In the genomic region with DNA sequence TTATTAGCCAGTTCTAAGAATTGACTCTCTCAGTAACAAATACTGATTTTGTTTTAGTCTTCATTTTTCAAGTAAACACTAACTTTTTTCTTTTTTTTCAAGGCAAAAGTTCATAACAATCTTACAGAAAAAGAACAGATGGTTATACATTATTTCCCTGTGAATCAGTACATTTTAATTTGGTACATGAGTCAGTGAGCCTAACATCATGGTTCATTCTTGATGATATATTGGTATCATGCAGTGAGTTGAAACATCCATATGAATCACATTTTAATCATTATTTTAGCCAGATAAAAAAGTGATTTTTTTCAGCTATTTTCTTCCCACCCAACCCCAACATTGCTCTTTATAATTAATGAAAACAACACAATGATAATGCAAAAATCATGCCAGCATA, we compare ENCODE assay signal across 20 cellular contexts.
"Had no signal": no experiment of that assay in that cellular context is flagged by ENCODE, and none has a peak within 500 bp of the region (broad histone marks: within the 10 kb centered on the region; RNA-seq: fewer than 3 reads in every experiment).

No MANE protein-coding gene starts in this region.

- H3K27me3 Mint-ChIP-seq: activated CD4-positive, alpha-beta memory T cell treated with anti-CD3 and anti-CD28 coated beads, Interleukin-2, amount 10 ng/mL, durations not matched to agents 7 days and 5 days; activated naive CD4-positive, alpha-beta T cell treated with anti-CD3 and anti-CD28 coated beads, Interleukin-2, amount 50 U/mL, for 24 hours; activated T-cell treated with anti-CD3 and anti-CD28 coated beads, Interleukin-2, amount 50 U/mL, for 24 hours; naive thymus-derived CD8-positive, alpha-beta T cell; stimulated activated memory B cell treated with anti-CD40 and anti-IgM and Interleukin-4, amounts not matched to agents 10 μg/mL and 1 μg/mL and 100 μg/mL, for 72 hours had no signal

- H3K9me3 Mint-ChIP-seq: activated CD4-positive, alpha-beta memory T cell treated with anti-CD3 and anti-CD28 coated beads, Interleukin-2, amount 10 ng/mL, durations not matched to agents 7 days and 5 days; activated T-cell treated with anti-CD3 and anti-CD28 coated beads, Interleukin-2, amount 50 U/mL, for 24 hours; stimulated activated memory B cell treated with anti-CD40 and anti-IgM and Interleukin-4, amounts not matched to agents 10 μg/mL and 1 μg/mL and 100 μg/mL, for 72 hours had no signal

- H3K4me3 ChIP-seq: body of pancreas, left lung, mucosa of descending colon, uterus had no signal

- H3K4me1 ChIP-seq: body of pancreas, left lung, uterus had no signal

- H3K36me3 Mint-ChIP-seq: activated naive CD4-positive, alpha-beta T cell treated with anti-CD3 and anti-CD28 coated beads, Interleukin-2, amount 50 U/mL, for 24 hours; naive thymus-derived CD8-positive, alpha-beta T cell; stimulated activated memory B cell treated with anti-CD40 and anti-IgM and Interleukin-4, amounts not matched to agents 10 μg/mL and 1 μg/mL and 100 μg/mL, for 72 hours had no signal

- H3K27ac Mint-ChIP-seq: activated CD4-positive, alpha-beta memory T cell treated with anti-CD3 and anti-CD28 coated beads, Interleukin-2, amount 10 ng/mL, durations not matched to agents 7 days and 5 days; activated naive CD4-positive, alpha-beta T cell treated with anti-CD3 and anti-CD28 coated beads, Interleukin-2, amount 50 U/mL, for 24 hours; activated T-cell treated with anti-CD3 and anti-CD28 coated beads, Interleukin-2, amount 50 U/mL, for 24 hours; naive thymus-derived CD8-positive, alpha-beta T cell; stimulated activated memory B cell treated with anti-CD40 and anti-IgM and Interleukin-4, amounts not matched to agents 10 μg/mL and 1 μg/mL and 100 μg/mL, for 72 hours; WTC11 had no signal

- ATAC-seq: body of pancreas; left lung; mucosa of descending colon; naive thymus-derived CD8-positive, alpha-beta T cell; stimulated activated memory B cell treated with anti-CD40 and anti-IgM and Interleukin-4, amounts not matched to agents 10 μg/mL and 1 μg/mL and 100 μg/mL, for 72 hours; WTC11 had no signal

- H3K27me3 ChIP-seq: body of pancreas, left lung, neutrophil, uterus had no signal

- H3K9me3 ChIP-seq: body of pancreas, left lung, mucosa of descending colon, neutrophil, uterus had no signal

- H3K27ac ChIP-seq: body of pancreas, epithelial cell of prostate, left lung, neutrophil, uterus had no signal

- H3K4me1 Mint-ChIP-seq: activated CD4-positive, alpha-beta memory T cell treated with anti-CD3 and anti-CD28 coated beads, Interleukin-2, amount 10 ng/mL, durations not matched to agents 7 days and 5 days; activated naive CD4-positive, alpha-beta T cell treated with anti-CD3 and anti-CD28 coated beads, Interleukin-2, amount 50 U/mL, for 24 hours; naive thymus-derived CD8-positive, alpha-beta T cell; stimulated activated memory B cell treated with anti-CD40 and anti-IgM and Interleukin-4, amounts not matched to agents 10 μg/mL and 1 μg/mL and 100 μg/mL, for 72 hours; WTC11 had no signal

- DNase-seq: activated CD4-positive, alpha-beta memory T cell treated with anti-CD3 and anti-CD28 coated beads, Interleukin-2, amount 10 ng/mL, durations not matched to agents 7 days and 5 days; activated CD4-positive, alpha-beta T cell treated with anti-CD3 and anti-CD28 coated beads for 4 hours; activated effector memory CD4-positive, alpha-beta T cell treated with Interleukin-2 at 50 U/mL for 16 hours; activated T-cell treated with anti-CD3 and anti-CD28 coated beads, Interleukin-2, amount 50 U/mL, for 24 hours; body of pancreas; effector memory CD4-positive, alpha-beta T cell; glutamatergic neuron; hypothalamus; kidney; left lung; mucosa of descending colon; naive thymus-derived CD8-positive, alpha-beta T cell; stimulated activated CD4-positive, alpha-beta T cell treated with anti-CD3 and anti-CD28 coated beads, Interleukin-2, amount 100 ng/mL, for 48 hours; T-helper 2 cell; uterus had no signal

- H3K36me3 ChIP-seq: left lung, neutrophil, uterus had no signal

- H3K4me3 Mint-ChIP-seq: activated CD4-positive, alpha-beta memory T cell treated with anti-CD3 and anti-CD28 coated beads, Interleukin-2, amount 10 ng/mL, durations not matched to agents 7 days and 5 days; activated naive CD4-positive, alpha-beta T cell treated with anti-CD3 and anti-CD28 coated beads, Interleukin-2, amount 50 U/mL, for 24 hours; activated T-cell treated with anti-CD3 and anti-CD28 coated beads, Interleukin-2, amount 50 U/mL, for 24 hours; naive thymus-derived CD8-positive, alpha-beta T cell; stimulated activated memory B cell treated with anti-CD40 and anti-IgM and Interleukin-4, amounts not matched to agents 10 μg/mL and 1 μg/mL and 100 μg/mL, for 72 hours; WTC11 had no signal
